2 cellular contexts compared by ENCODE assay signal in the genomic region with DNA sequence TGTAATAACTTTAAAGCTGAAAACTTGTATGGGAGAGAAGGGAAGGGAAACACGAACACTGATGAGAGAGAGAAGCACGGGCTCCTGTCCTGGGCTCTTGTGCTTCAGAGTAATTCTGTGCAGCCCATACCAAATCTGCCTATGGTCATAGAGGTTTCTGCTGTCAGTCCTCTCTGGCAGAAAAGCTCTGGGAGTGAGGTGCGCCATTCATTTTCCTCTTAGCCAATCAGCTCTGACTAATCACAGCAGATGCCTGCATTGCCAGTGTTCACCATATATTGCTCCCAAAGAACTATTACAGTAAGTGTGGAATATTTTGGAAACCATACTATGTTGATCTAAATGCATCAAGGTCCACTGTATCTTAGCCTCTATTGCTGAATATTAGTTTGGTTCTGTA.
TF ChIP-seq lines count a peak whose summit lies in the region.

No MANE protein-coding gene starts in this region.

TF ChIP-seq in A549, 52 proteins besides CTCF, POLR2A, EP300 and RAD21:
- no peak for TF ChIP-seq ZC3H11A (IDR thresholded peaks at IDR 0.05)
TF ChIP-seq in A549: peak in this region for 0.

TF ChIP-seq in SK-N-SH, 30 proteins besides CTCF, POLR2A, EP300 and RAD21:
- TF ChIP-seq, protein P1, sequence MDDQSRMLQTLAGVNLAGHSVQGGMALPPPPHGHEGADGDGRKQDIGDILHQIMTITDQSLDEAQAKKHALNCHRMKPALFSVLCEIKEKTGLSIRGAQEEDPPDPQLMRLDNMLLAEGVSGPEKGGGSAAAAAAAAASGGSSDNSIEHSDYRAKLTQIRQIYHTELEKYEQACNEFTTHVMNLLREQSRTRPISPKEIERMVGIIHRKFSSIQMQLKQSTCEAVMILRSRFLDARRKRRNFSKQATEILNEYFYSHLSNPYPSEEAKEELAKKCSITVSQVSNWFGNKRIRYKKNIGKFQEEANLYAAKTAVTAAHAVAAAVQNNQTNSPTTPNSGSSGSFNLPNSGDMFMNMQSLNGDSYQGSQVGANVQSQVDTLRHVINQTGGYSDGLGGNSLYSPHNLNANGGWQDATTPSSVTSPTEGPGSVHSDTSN (IDR thresholded peaks at IDR 0.05), result peak; percentile 58
- no peak for TF ChIP-seq MEF2A (IDR thresholded peaks at IDR 0.05; ENCODE audit: borderline replicate concordance, low read depth)
